In genomic region chr17:988561-988960, GRCh38 we compare ENCODE assay signal across 19 cellular contexts. TPM values are rescaled to one million over a fixed set of nuclear protein-coding genes. Genes with fewer than 3 reads are reported as not detected.
DNase-seq lines count a peak whose midpoint lies in the region; FAIRE-seq and TF ChIP-seq lines count a peak whose summit lies in the region.
"Had no signal": no experiment of that assay in that cellular context is flagged by ENCODE, and none has a peak within 500 bp of the region (broad histone marks: within the 10 kb centered on the region; RNA-seq: fewer than 3 reads in every experiment).

No MANE protein-coding gene starts in this region.

- POLR2A ChIA-PET in H1 (lab: Charles Lee; ENCODE audit: partially characterized antibody) (interaction anchor here (0.7 to 1.1 kb wide), 4 partner anchors 12 to 231 kb away, joined by 3 read pairs; no protein-coding TSS in a partner anchor), SK-N-SH (lab: Yijun Ruan, JAX) (no interaction called here)

- peak overlapping the region; percentile 39; the same call in 1 of the 2 replicates for H2BK12ac ChIP-seq in H1 (ENCODE audit: low read depth, low read length)

- no peak overlapping the region for H3K27ac ChIP-seq in H1 (ENCODE audit: low read depth, low read length)
- H3K27ac ChIP-seq in SK-N-SH (ENCODE audit: low read depth in 2 of 2, low read length in 1 of 2) = no peak overlapping the region
- no peak overlapping the region for H3K27ac ChIP-seq in prostate gland
- H3K27ac ChIP-seq: C4-2B had no signal

- no peak for TF ChIP-seq RAD21 in H1 (IDR thresholded peaks at IDR 0.05 in 1 of 2, conservative IDR thresholded peaks at IDR 0.05 in 1 of 2; ENCODE audit: low read depth in 2 of 2, low read length in 2 of 2)
- no peak for TF ChIP-seq RAD21 in SK-N-SH (IDR thresholded peaks at IDR 0.05; ENCODE audit: low read length)

- H3K27me3 ChIP-seq in H1 (replicated peaks in 1 of 4; ENCODE audit: control insufficient read depth in 3 of 4, extremely low read depth in 1 of 4, insufficient read depth in 3 of 4, low read length in 3 of 4) = no peaks in the 10 kb centered on the region
- H3K27me3 ChIP-seq in SK-N-SH (ENCODE audit: insufficient read depth) = no peaks in the 10 kb centered on the region
- H3K27me3 ChIP-seq in prostate gland (replicated peaks; ENCODE audit: insufficient read depth) = no peaks in the 10 kb centered on the region

- no peak overlapping the region for H3K9ac ChIP-seq in H1 (replicated peaks in 1 of 4; ENCODE audit: extremely low read depth in 1 of 4, low read depth in 3 of 4, low read length in 3 of 4)
- H3K9ac ChIP-seq in SK-N-SH = no peak overlapping the region

- DNase-seq in HTR-8/SVneo (ENCODE audit: insufficient read length, low spot score) (no peak), cerebellar nuclear complex (lab: John Stamatoyannopoulos, UW) (peak; percentile 89 to 91), H1 (ENCODE audit: low read depth in 1 of 2, low spot score in 2 of 2) (no peak), SK-N-SH (no peak), NCI-H1092 treated with DMSO at 0.1 percent for 48 hours (lab: John Stamatoyannopoulos, UW) (no peak), prostate gland (ENCODE audit: low spot score) (no peak), type B pancreatic cell (ENCODE audit: extremely low spot score, unreplicated experiment) (no peak)
- DNase-seq: Caco-2; CD4-positive, CD25-positive, alpha-beta regulatory T cell; CD8-positive, alpha-beta T cell; DMS153; DND-41; GDM1; HFFc6 had no signal

- WGBS in H1 (ENCODE audit: extremely low coverage in 1 of 2, insufficient coverage in 1 of 2, insufficient read length in 1 of 2, insufficient replicate concordance in 2 of 2, low coverage in 1 of 2, low lambda C conversion rate in 2 of 2, missing lambda C conversion rate in 1 of 2), 2 experiments = 93% methylated on average over 11 of the region's 11 CpGs; no CpG with 5 or more reads in 1 of the 2 experiments
- 72% methylated on average over 10 of the region's 11 CpGs for WGBS in SK-N-SH (ENCODE audit: low lambda C conversion rate)
- WGBS in prostate gland = 88% methylated on average over 11 of the region's 11 CpGs

- no peaks in the 10 kb centered on the region for H3K9me3 Mint-ChIP-seq in type B pancreatic cell
- H3K9me3 Mint-ChIP-seq: CD8-positive, alpha-beta T cell; HFFc6 had no signal

- H2AK5ac ChIP-seq in H1 (ENCODE audit: low read depth, low read length) = no peak overlapping the region

- H3K4me1 ChIP-seq in H1 (replicated peaks in 1 of 4; ENCODE audit: control insufficient read depth in 3 of 4, insufficient read depth in 4 of 4, low read length in 3 of 4) (no peaks in the 10 kb centered on the region), SK-N-SH (ENCODE audit: control insufficient read depth in 1 of 2, insufficient read depth in 2 of 2, low read depth in 1 of 2, low read length in 1 of 2) (no peaks in the 10 kb centered on the region), prostate gland (replicated peaks) (no peaks in the 10 kb centered on the region)
- H3K4me1 ChIP-seq: Caco-2, HAP-1 had no signal

- no peak overlapping the region for H2BK120ac ChIP-seq in H1 (replicated peaks; ENCODE audit: low read depth, low read length)

- CTCF ChIA-PET in H1 (lab: Charles Lee; ENCODE audit: partially characterized antibody) = interaction anchor here (0.8 to 1.5 kb wide), 4 partner anchors 10 to 193 kb away, joined by 3 to 4 read pairs (median 3); no protein-coding TSS in a partner anchor
- CTCF ChIA-PET in SK-N-SH (lab: Yijun Ruan, JAX) = interaction anchor here (1.0 kb wide), 2 partner anchors 8 to 68 kb away, joined by 4 to 5 read pairs; partner anchors contain the start of gene TIMM22

- TF ChIP-seq CTCF in H1 (IDR thresholded peaks at IDR 0.05; ENCODE audit: control extremely low read depth in 1 of 3, insufficient read depth in 1 of 3, low read depth in 1 of 3, low read length in 3 of 3) (no peak), SK-N-SH (IDR thresholded peaks at IDR 0.05) (no peak), prostate gland (IDR thresholded peaks at IDR 0.05) (no peak), type B pancreatic cell (conservative IDR thresholded peaks at IDR 0.05) (no peak)

- intact Hi-C loops in prostate gland (cut with DNase I) = loop anchor here (10.0 kb wide), 1 partner anchor 254 kb away; the partner anchor contains the start of gene TLCD3A

- no peak overlapping the region for H3K4me2 ChIP-seq in H1 (ENCODE audit: insufficient read depth in 1 of 2, low read depth in 2 of 2, low read length in 2 of 2)
- no peak overlapping the region for H3K4me2 ChIP-seq in SK-N-SH
- H3K4me2 ChIP-seq: GM23338 had no signal

- no peaks in the 10 kb centered on the region for H3K9me2 ChIP-seq in SK-N-SH

- H3K4me1 Mint-ChIP-seq in type B pancreatic cell (ENCODE audit: unreplicated experiment) = no peaks in the 10 kb centered on the region
- H3K4me1 Mint-ChIP-seq: CD4-positive, CD25-positive, alpha-beta regulatory T cell; GM23338 had no signal

- no peak for TF ChIP-seq EP300 in H1 (IDR thresholded peaks at IDR 0.05; ENCODE audit: borderline replicate concordance in 1 of 2, low read depth in 2 of 2, low read length in 2 of 2)
- no peak for TF ChIP-seq EP300 in SK-N-SH (IDR thresholded peaks at IDR 0.05; ENCODE audit: borderline replicate concordance in 1 of 2, low read depth in 1 of 2, low read length in 1 of 2)

- H3K14ac ChIP-seq in H1 (ENCODE audit: insufficient read length) = no peak overlapping the region

- H2AFZ ChIP-seq in H1 (ENCODE audit: low read length) (no peak overlapping the region), SK-N-SH (ENCODE audit: low read depth) (no peak overlapping the region)
- H2AFZ ChIP-seq: GM23338 had no signal

- H2BK20ac ChIP-seq in H1 (ENCODE audit: low read length) = no peak overlapping the region

- no peaks in the 10 kb centered on the region for H4K20me1 ChIP-seq in H1 (replicated peaks in 1 of 2; ENCODE audit: control insufficient read depth in 1 of 2, insufficient read depth in 2 of 2, low read length in 2 of 2)
- H4K20me1 ChIP-seq in SK-N-SH (ENCODE audit: insufficient read depth) = no peaks in the 10 kb centered on the region

- FAIRE-seq in HTR-8/SVneo (lab: Jason Lieb, UNC) (peak; percentile 42), H1 (lab: Jason Lieb, UNC) (no peak)
- FAIRE-seq: GM12878, H54 had no signal

- no peaks in the 10 kb centered on the region for H3K27me3 Mint-ChIP-seq in type B pancreatic cell
- H3K27me3 Mint-ChIP-seq: CD4-positive, CD25-positive, alpha-beta regulatory T cell had no signal

- H3K36me3 Mint-ChIP-seq in type B pancreatic cell = no peaks in the 10 kb centered on the region
- H3K36me3 Mint-ChIP-seq: CD4-positive, CD25-positive, alpha-beta regulatory T cell; CD8-positive, alpha-beta T cell had no signal

- H3K4me3 Mint-ChIP-seq in type B pancreatic cell = no peak overlapping the region
- H3K4me3 Mint-ChIP-seq: CD8-positive, alpha-beta T cell; GM23338; HFFc6 had no signal

- no peak overlapping the region for H3K23ac ChIP-seq in H1 (ENCODE audit: insufficient read length)

- H3K23me2 ChIP-seq in H1 (ENCODE audit: low read depth, low read length) = peaks cover 5% of the 10 kb centered on the region; the same call in 1 of the 2 replicates

- H3K79me2 ChIP-seq in H1 (ENCODE audit: control insufficient read depth in 1 of 2, insufficient read depth in 2 of 2, low read length in 2 of 2) (no peaks in the 10 kb centered on the region), SK-N-SH (ENCODE audit: insufficient read depth) (no peaks in the 10 kb centered on the region)

- no peak overlapping the region for H3K18ac ChIP-seq in H1 (ENCODE audit: extremely low read depth, low read length)

- no peak overlapping the region for H3K56ac ChIP-seq in H1 (replicated peaks; ENCODE audit: insufficient read length, low read depth, low read length)

- no peak overlapping the region for H3K4me3 ChIP-seq in H1 (ENCODE audit: extremely low read depth in 1 of 4, insufficient read depth in 2 of 4, low read depth in 3 of 4, low read length in 4 of 4)
- H3K4me3 ChIP-seq in SK-N-SH (ENCODE audit: low read depth in 2 of 2, low read length in 1 of 2) = no peak overlapping the region
- no peak overlapping the region for H3K4me3 ChIP-seq in prostate gland
- H3K4me3 ChIP-seq: GM12878, GM23338, HAP-1 had no signal

- no peak overlapping the region for H2BK15ac ChIP-seq in H1 (ENCODE audit: low read length)

- no peak overlapping the region for H4K8ac ChIP-seq in H1 (ENCODE audit: extremely low read depth, insufficient read depth, low read length)

- H4K5ac ChIP-seq in H1 (ENCODE audit: insufficient read length, low read depth, low read length) = no peak overlapping the region

- no peaks in the 10 kb centered on the region for H3F3A ChIP-seq in SK-N-SH (replicated peaks; ENCODE audit: insufficient read depth)

- H3K27ac Mint-ChIP-seq in type B pancreatic cell = no peak overlapping the region
- H3K27ac Mint-ChIP-seq: CD4-positive, CD25-positive, alpha-beta regulatory T cell; CD8-positive, alpha-beta T cell; GM23338; HFFc6 had no signal

- no peak overlapping the region for H4K91ac ChIP-seq in H1 (replicated peaks; ENCODE audit: insufficient read length, low read length)

- H3K4ac ChIP-seq in H1 (replicated peaks; ENCODE audit: insufficient read length, low read depth, low read length) = no peak overlapping the region

- no peak for TF ChIP-seq POLR2A in H1 (IDR thresholded peaks at IDR 0.05; ENCODE audit: control extremely low read depth in 1 of 2, low read depth in 2 of 2, low read length in 2 of 2)
- TF ChIP-seq POLR2A in prostate gland (IDR thresholded peaks at IDR 0.05) = no peak

- H3K9me3 ChIP-seq in H1 (ENCODE audit: insufficient read depth in 2 of 2, low read depth in 1 of 2, low read length in 1 of 2) (no peaks in the 10 kb centered on the region), SK-N-SH (no peaks in the 10 kb centered on the region), prostate gland (no peaks in the 10 kb centered on the region)
- H3K9me3 ChIP-seq: Caco-2, HAP-1 had no signal

- H2BK5ac ChIP-seq in H1 (ENCODE audit: low read depth, low read length) = no peak overlapping the region

- H3K36me3 ChIP-seq in H1 (ENCODE audit: control insufficient read depth in 2 of 4, insufficient read depth in 4 of 4, low read length in 3 of 4) (no peaks in the 10 kb centered on the region), SK-N-SH (replicated peaks in 1 of 2; ENCODE audit: control insufficient read depth in 1 of 2, insufficient read depth in 2 of 2, low read length in 1 of 2) (no peaks in the 10 kb centered on the region), prostate gland (no peaks in the 10 kb centered on the region)
- H3K36me3 ChIP-seq: HAP-1 had no signal

- no peaks in the 10 kb centered on the region; the same call in 1 of the 2 replicates for H3K79me1 ChIP-seq in H1 (ENCODE audit: low read depth, low read length)

RNA-seq across cellular contexts. Expression of gene TIMM22, which starts 8.4 kb away (rescaled TPM):
- 17.2 and 17.4 TPM in 2 replicates for total RNA-seq in H1 (2021; fragmentation: NEBNext Ultra II Directional; extraction: Animal tissue kit (Norgen Biotek cat#: 25700))
- polyA plus RNA-seq in H1 (2011; rRNA removed) (13.4 and 13.8 TPM in 2 replicates), SK-N-SH (2012; rRNA removed) (9.9 and 10.7 TPM in 2 replicates)
- polyA plus RNA-seq in H1 (2011; cell fraction: cytosol; rRNA removed) = 14.0 TPM
- polyA plus RNA-seq in H1 (2011; cell fraction: nucleus; rRNA removed) = 13.2 TPM
- 16.6 to 18.0 TPM (median 16.9 TPM) in 4 replicates for polyA plus RNA-seq in H1 (2012, experiment 1 of 2)
- 20.1 TPM for polyA plus RNA-seq in H1 (2012, experiment 2 of 2)
- polyA plus RNA-seq in H1 (2013, experiment 1 of 2) = 11.2 TPM
- 11.6 TPM for polyA plus RNA-seq in H1 (2013, experiment 2 of 2)
- 11.7 and 14.6 TPM in 2 replicates for polyA minus RNA-seq in H1 (2011; rRNA and poly(A)+ RNA removed)
- polyA minus RNA-seq in H1 (2011; cell fraction: cytosol; rRNA and poly(A)+ RNA removed) = 7.2 TPM
- 18.9 TPM for polyA minus RNA-seq in H1 (2011; cell fraction: nucleus; rRNA and poly(A)+ RNA removed)
- polyA plus RNA-seq in SK-N-SH (2012; cell fraction: cytosol; rRNA removed) = 11.3 and 11.4 TPM in 2 replicates
- polyA plus RNA-seq in SK-N-SH (2012; cell fraction: nucleus; rRNA removed) = 5.0 and 5.2 TPM in 2 replicates
- total RNA-seq in prostate gland (10 to 100 TPM; 15.1 to 20.3 TPM), type B pancreatic cell (ENCODE audit: low replicate concordance) (16.2 and 20.1 TPM in 2 replicates)

RNA-seq across cellular contexts. Expression of gene NXN, which starts 9.0 kb away (rescaled TPM):
- total RNA-seq in H1 (2021; fragmentation: NEBNext Ultra II Directional; extraction: Animal tissue kit (Norgen Biotek cat#: 25700)) = 88.4 and 94.1 TPM in 2 replicates
- polyA plus RNA-seq in H1 (2011; rRNA removed) = 107 and 205 TPM in 2 replicates
- polyA plus RNA-seq in H1 (2011; cell fraction: cytosol; rRNA removed) = 64.0 TPM
- 91.0 TPM for polyA plus RNA-seq in H1 (2011; cell fraction: nucleus; rRNA removed)
- 66.9 to 74.9 TPM (median 72.0 TPM) in 4 replicates for polyA plus RNA-seq in H1 (2012, experiment 1 of 2)
- polyA plus RNA-seq in H1 (2012, experiment 2 of 2) = 66.3 TPM
- 53.1 TPM for polyA plus RNA-seq in H1 (2013, experiment 1 of 2)
- 63.6 TPM for polyA plus RNA-seq in H1 (2013, experiment 2 of 2)
- 85.6 and 114 TPM in 2 replicates for polyA minus RNA-seq in H1 (2011; rRNA and poly(A)+ RNA removed)
- polyA minus RNA-seq in H1 (2011; cell fraction: cytosol; rRNA and poly(A)+ RNA removed) = 74.2 TPM
- 46.8 TPM for polyA minus RNA-seq in H1 (2011; cell fraction: nucleus; rRNA and poly(A)+ RNA removed)
- 19.5 and 23.9 TPM in 2 replicates for polyA plus RNA-seq in SK-N-SH (2012; rRNA removed)
- polyA plus RNA-seq in SK-N-SH (2012; cell fraction: cytosol; rRNA removed) = 13.0 and 16.3 TPM in 2 replicates
- 16.6 and 20.7 TPM in 2 replicates for polyA plus RNA-seq in SK-N-SH (2012; cell fraction: nucleus; rRNA removed)
- total RNA-seq in prostate gland = 10 to 100 TPM; 56.2 to 56.7 TPM
- 65.1 and 68.0 TPM in 2 replicates for total RNA-seq in type B pancreatic cell (ENCODE audit: low replicate concordance)

Comparison
In these comparisons a context has a peak if more than half of its experiments do, and no peak if none do; other contexts are left out.
1. DNase-seq: peak in cerebellar nuclear complex (2 of 2); none in HTR-8/SVneo (single experiment), H1 (0 of 2), SK-N-SH (single experiment), NCI-H1092 treated with DMSO at 0.1 percent for 48 hours (single experiment), prostate gland (single experiment) and type B pancreatic cell (single experiment).